Comparison of ENCODE assay signal across 19 cellular contexts in genomic region chrX:111376897-111377601, GRCh38. TPM values are rescaled to one million over a fixed set of nuclear protein-coding genes. Genes with fewer than 3 reads are reported as not detected.
A peak's percentile ranks its signal among the peaks of the same experiment; 100 is the strongest.
DNase-seq lines count a peak whose midpoint lies in the region; ATAC-seq and TF ChIP-seq lines count a peak whose summit lies in the region.
"Had no signal": no experiment of that assay in that cellular context is flagged by ENCODE, and none has a peak within 500 bp of the region (broad histone marks: within the 10 kb centered on the region; RNA-seq: fewer than 3 reads in every experiment).

No MANE protein-coding gene starts in this region.

- no peak overlapping the region for H3K14ac ChIP-seq in neuronal stem cell (ENCODE audit: low read length)

- H2BK12ac ChIP-seq in neuronal stem cell (ENCODE audit: low read length): no peak overlapping the region

- H3K79me1 ChIP-seq in neuronal stem cell (ENCODE audit: low read depth, low read length): no peaks in the 10 kb centered on the region

- H3K27me3 ChIP-seq in neuronal stem cell (ENCODE audit: control insufficient read depth in 3 of 3, insufficient read depth in 3 of 3, low read depth in 1 of 3, low read length in 3 of 3): no peaks in the 10 kb centered on the region
- no peaks in the 10 kb centered on the region for H3K27me3 ChIP-seq in CD8-positive, alpha-beta T cell (ENCODE audit: insufficient read depth, low read length)

- H3K4me1 Mint-ChIP-seq in CD8-positive, alpha-beta T cell (ENCODE audit: low read depth): no peaks in the 10 kb centered on the region

- H3K4me2 ChIP-seq in neuronal stem cell (ENCODE audit: insufficient read depth, low read length, poor library complexity, severe bottlenecking): peak overlapping the region; percentile 19
- H3K4me2 ChIP-seq: BLaER1 had no signal

- no peak overlapping the region for H3K18ac ChIP-seq in neuronal stem cell (ENCODE audit: low read length)

- no peaks in the 10 kb centered on the region for H3K36me3 Mint-ChIP-seq in CD8-positive, alpha-beta T cell

- no peak overlapping the region for H3K23ac ChIP-seq in neuronal stem cell (ENCODE audit: low read depth, low read length, poor library complexity)

- H3K27ac Mint-ChIP-seq in CD8-positive, alpha-beta T cell: no peak overlapping the region
- H3K27ac Mint-ChIP-seq: activated T-cell treated with anti-CD3 and anti-CD28 coated beads, Interleukin-2, amount 50 U/mL, for 72 hours; stimulated activated naive CD8-positive, alpha-beta T cell treated with anti-CD3 and anti-CD28 coated beads, Interleukin-15, Interleukin-2, amounts not matched to agents 100 ng/mL and 50 ng/mL, for 24 hours had no signal

- POLR2A ChIA-PET in CD8-positive, alpha-beta T cell (lab: Charles Lee): no interaction called here

- no peak overlapping the region for H2BK15ac ChIP-seq in neuronal stem cell (ENCODE audit: low read length)

- H3K27ac ChIP-seq in angular gyrus (ENCODE audit: low read depth, low read length): peak overlapping the region; percentile 19
- H3K27ac ChIP-seq in neuronal stem cell (replicated peaks; ENCODE audit: low read length): peak overlapping the region; percentile 6
- no peak overlapping the region for H3K27ac ChIP-seq in CD8-positive, alpha-beta T cell (ENCODE audit: low read depth, low read length)
- H3K27ac ChIP-seq: BLaER1, SK-N-MC, skin epidermis had no signal

- peaks cover 7 to 12% of the 10 kb centered on the region in 2 donors for H3K4me1 ChIP-seq in neuronal stem cell (ENCODE audit: control insufficient read depth in 2 of 2, insufficient read depth in 1 of 2, low read depth in 1 of 2, low read length in 2 of 2)
- H3K4me1 ChIP-seq in CD8-positive, alpha-beta T cell (ENCODE audit: insufficient read depth, low read length): no peaks in the 10 kb centered on the region
- H3K4me1 ChIP-seq: BLaER1 had no signal

- H4K91ac ChIP-seq in neuronal stem cell (ENCODE audit: low read depth, low read length, poor library complexity): no peak overlapping the region

- H2AK5ac ChIP-seq in neuronal stem cell (ENCODE audit: low read depth, low read length): no peak overlapping the region

- no peak overlapping the region for H2BK5ac ChIP-seq in neuronal stem cell (ENCODE audit: low read length)

- no peak overlapping the region for H4K8ac ChIP-seq in neuronal stem cell (ENCODE audit: low read depth, low read length)

- H3K4ac ChIP-seq in neuronal stem cell (ENCODE audit: low read length): no peak overlapping the region

- no peak overlapping the region for H2BK120ac ChIP-seq in neuronal stem cell (ENCODE audit: low read depth, low read length)

- no peak for TF ChIP-seq CTCF in CD8-positive, alpha-beta T cell (IDR thresholded peaks at IDR 0.05)

- intact Hi-C loops in CD8-positive, alpha-beta T cell (cut with DNase I, micrococcal nuclease): no loop called here

- H3K9ac ChIP-seq in neuronal stem cell (ENCODE audit: low read depth, low read length, poor library complexity): no peak overlapping the region
- H3K9ac ChIP-seq: BLaER1 had no signal

- no peak overlapping the region for H2AFZ ChIP-seq in neuronal stem cell (ENCODE audit: low read length)

- no peaks in the 10 kb centered on the region for H3K27me3 Mint-ChIP-seq in CD8-positive, alpha-beta T cell (ENCODE audit: low read depth)
- H3K27me3 Mint-ChIP-seq: stimulated activated naive CD8-positive, alpha-beta T cell treated with anti-CD3 and anti-CD28 coated beads, Interleukin-15, Interleukin-2, amounts not matched to agents 100 ng/mL and 50 ng/mL, for 24 hours had no signal

- no peak for ATAC-seq in CD8-positive, alpha-beta T cell
- no peak for ATAC-seq in GM21529 (IDR thresholded peaks at IDR 0.05; ENCODE audit: unreplicated experiment)
- ATAC-seq in HG03378 (IDR thresholded peaks at IDR 0.05; ENCODE audit: unreplicated experiment): no peak
- ATAC-seq: activated T-cell treated with anti-CD3 and anti-CD28 coated beads, Interleukin-2, amount 50 U/mL, for 72 hours; GM12878; HCT116 had no signal

- no peaks in the 10 kb centered on the region for H3K36me3 ChIP-seq in neuronal stem cell (replicated peaks in 1 of 2; ENCODE audit: control insufficient read depth in 2 of 2, insufficient read depth in 2 of 2, low read length in 2 of 2)
- no peaks in the 10 kb centered on the region for H3K36me3 ChIP-seq in CD8-positive, alpha-beta T cell (ENCODE audit: insufficient read depth, low read length)
- H3K36me3 ChIP-seq: BLaER1 had no signal

- no peaks in the 10 kb centered on the region for H3K9me3 ChIP-seq in neuronal stem cell (replicated peaks in 1 of 2; ENCODE audit: control insufficient read depth in 2 of 2, insufficient read depth in 1 of 2, low read depth in 1 of 2, low read length in 2 of 2)
- H3K9me3 ChIP-seq in CD8-positive, alpha-beta T cell (ENCODE audit: low read length): no peaks in the 10 kb centered on the region
- H3K9me3 ChIP-seq: BLaER1 had no signal

- no peaks in the 10 kb centered on the region for H3K9me3 Mint-ChIP-seq in CD8-positive, alpha-beta T cell
- H3K9me3 Mint-ChIP-seq: stimulated activated naive CD8-positive, alpha-beta T cell treated with anti-CD3 and anti-CD28 coated beads, Interleukin-15, Interleukin-2, amounts not matched to agents 100 ng/mL and 50 ng/mL, for 24 hours had no signal

- no CpG with 5 or more reads among the region's 6 CpGs for WGBS in neuronal stem cell (ENCODE audit: extremely low coverage in 2 of 2, insufficient read length in 2 of 2, insufficient replicate concordance in 1 of 2), 2 donors

- H3K4me3 Mint-ChIP-seq in CD8-positive, alpha-beta T cell: no peak overlapping the region
- H3K4me3 Mint-ChIP-seq: activated T-cell treated with anti-CD3 and anti-CD28 coated beads, Interleukin-2, amount 50 U/mL, for 72 hours; stimulated activated naive CD8-positive, alpha-beta T cell treated with anti-CD3 and anti-CD28 coated beads, Interleukin-15, Interleukin-2, amounts not matched to agents 100 ng/mL and 50 ng/mL, for 24 hours had no signal

- DNase-seq in NCI-H1092 treated with DMSO at 0.1 percent for 48 hours (lab: John Stamatoyannopoulos, UW): peak; percentile 92
- peak; percentile 36 for DNase-seq in NCI-H2171 (lab: John Stamatoyannopoulos, UW)
- peak; percentile 40 for DNase-seq in neuronal stem cell (ENCODE audit: low spot score)
- no peak for DNase-seq in activated T-cell treated with anti-CD3 and anti-CD28 coated beads, Interleukin-2, amount 50 U/mL, for 1 hour
- DNase-seq in CD8-positive, alpha-beta T cell: no peak
- DNase-seq: activated T-cell treated with anti-CD3 and anti-CD28 coated beads, Interleukin-2, amount 50 U/mL, for 72 hours; central memory CD4-positive, alpha-beta T cell; foreskin fibroblast; midbrain had no signal

- CTCF ChIA-PET in CD8-positive, alpha-beta T cell (lab: Charles Lee): no interaction called here

- H3K4me3 ChIP-seq in neuronal stem cell (ENCODE audit: low read length in 2 of 2): no peak overlapping the region
- no peak overlapping the region for H3K4me3 ChIP-seq in CD8-positive, alpha-beta T cell (ENCODE audit: low read depth, low read length)
- H3K4me3 ChIP-seq: BLaER1, GM12878, SK-N-MC, skin epidermis had no signal

RNA-seq across cellular contexts. Expression of gene DCX, which starts 34.9 kb away (rescaled TPM):
- polyA plus RNA-seq in neuronal stem cell (2013, experiment 1 of 2): 5.7 TPM
- polyA plus RNA-seq in neuronal stem cell (2013, experiment 2 of 2): 6.0 TPM
- not detected for total RNA-seq in CD8-positive, alpha-beta T cell
- total RNA-seq: activated T-cell treated with anti-CD3 and anti-CD28 coated beads, Interleukin-2, amount 50 U/mL, for 72 hours; GM12878; osteocyte had no signal

Comparison
In these comparisons a context has a peak if more than half of its experiments do, and no peak if none do; other contexts are left out.
1. DNase-seq: peak in NCI-H1092 treated with DMSO at 0.1 percent for 48 hours (single experiment), NCI-H2171 (single experiment) and neuronal stem cell (single experiment); none in activated T-cell treated with anti-CD3 and anti-CD28 coated beads, Interleukin-2, amount 50 U/mL, for 1 hour (single experiment) and CD8-positive, alpha-beta T cell (0 of 7).